ENCODE assay signal across 11 cellular contexts in the genomic region with DNA sequence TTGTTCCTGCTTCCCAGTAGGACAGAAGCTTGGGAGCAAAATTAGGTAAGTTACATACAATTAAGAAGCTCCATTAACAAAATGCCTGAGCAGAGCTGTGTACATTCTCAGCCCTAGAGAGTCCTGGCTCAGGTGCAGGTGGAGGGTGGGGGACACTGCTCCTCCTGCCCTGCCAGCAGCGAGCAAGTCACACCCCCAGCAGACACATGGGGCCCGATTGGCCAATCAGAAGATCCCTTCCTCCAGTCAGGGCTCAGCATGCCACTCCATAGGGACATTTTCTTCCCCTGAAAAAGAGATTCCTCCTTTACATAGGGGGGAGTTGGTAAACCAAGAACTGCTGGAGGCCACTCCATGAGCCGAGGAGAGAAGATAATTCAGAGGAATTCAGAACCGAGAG.
A peak's percentile ranks its signal among the peaks of the same experiment; 100 is the strongest.
DNase-seq lines count a peak whose midpoint lies in the region; ATAC-seq, FAIRE-seq and TF ChIP-seq lines count a peak whose summit lies in the region.
"Had no signal": no experiment of that assay in that cellular context is flagged by ENCODE, and none has a peak within 500 bp of the region (broad histone marks: within the 10 kb centered on the region; RNA-seq: fewer than 3 reads in every experiment).

No MANE protein-coding gene starts in this region.

- DNase-seq in activated naive CD8-positive, alpha-beta T cell treated with anti-CD3 and anti-CD28 coated beads, Interleukin-2, amount 10 ng/mL, durations not matched to agents 7 days and 5 days: peak; percentile 9
- no peak for DNase-seq in activated naive CD8-positive, alpha-beta T cell treated with anti-CD3 and anti-CD28 coated beads for 36 hours
- DNase-seq in NT2/D1 (ENCODE audit: low read depth, low spot score) (peak; percentile 15), left cardiac atrium (peak; percentile 17), urothelium cell line (ENCODE audit: low spot score) (peak; percentile 66), foreskin melanocyte (no peak), glomerular visceral epithelial cell (ENCODE audit: extremely low spot score) (no peak), omental fat pad (ENCODE audit: low spot score) (no peak)
- DNase-seq: stimulated activated naive CD8-positive, alpha-beta T cell treated with anti-CD3 and anti-CD28 coated beads, Interleukin-15, Interleukin-2, amounts not matched to agents 100 U/mL and 50 U/mL, for 24 hours had no signal

- no peaks in the 10 kb centered on the region for H3K4me1 Mint-ChIP-seq in activated naive CD8-positive, alpha-beta T cell treated with anti-CD3 and anti-CD28 coated beads, Interleukin-2, amount 10 ng/mL, durations not matched to agents 7 days and 5 days
- H3K4me1 Mint-ChIP-seq in activated naive CD8-positive, alpha-beta T cell treated with anti-CD3 and anti-CD28 coated beads for 36 hours: no peaks in the 10 kb centered on the region
- H3K4me1 Mint-ChIP-seq: B cell had no signal

- H3K4me1 ChIP-seq in NT2/D1 (ENCODE audit: insufficient read depth, insufficient read length): peaks cover 16% of the 10 kb centered on the region
- H3K4me1 ChIP-seq: Peyer's patch had no signal

- no peak overlapping the region for H3K27ac Mint-ChIP-seq in activated naive CD8-positive, alpha-beta T cell treated with anti-CD3 and anti-CD28 coated beads, Interleukin-2, amount 10 ng/mL, durations not matched to agents 7 days and 5 days
- no peak overlapping the region for H3K27ac Mint-ChIP-seq in activated naive CD8-positive, alpha-beta T cell treated with anti-CD3 and anti-CD28 coated beads for 36 hours
- H3K27ac Mint-ChIP-seq: B cell had no signal

- POLR2A ChIA-PET in activated naive CD8-positive, alpha-beta T cell treated with anti-CD3 and anti-CD28 coated beads, Interleukin-2, amount 10 ng/mL, durations not matched to agents 7 days and 5 days (lab: Charles Lee): no interaction called here

- no peaks in the 10 kb centered on the region for H3K36me3 Mint-ChIP-seq in activated naive CD8-positive, alpha-beta T cell treated with anti-CD3 and anti-CD28 coated beads, Interleukin-2, amount 10 ng/mL, durations not matched to agents 7 days and 5 days
- H3K36me3 Mint-ChIP-seq in activated naive CD8-positive, alpha-beta T cell treated with anti-CD3 and anti-CD28 coated beads for 36 hours: no peaks in the 10 kb centered on the region

- TF ChIP-seq CTCF in omental fat pad (IDR thresholded peaks at IDR 0.05): no peak

- intact Hi-C loops in left cardiac atrium (cut with DNase I): no loop called here

- H3K4me3 ChIP-seq in NT2/D1 (ENCODE audit: insufficient read length, low read depth): no peak overlapping the region
- H3K4me3 ChIP-seq: Peyer's patch had no signal

- peaks cover 2% of the 10 kb centered on the region for H3K9me3 Mint-ChIP-seq in activated naive CD8-positive, alpha-beta T cell treated with anti-CD3 and anti-CD28 coated beads, Interleukin-2, amount 10 ng/mL, durations not matched to agents 7 days and 5 days
- peaks cover 3% of the 10 kb centered on the region for H3K9me3 Mint-ChIP-seq in activated naive CD8-positive, alpha-beta T cell treated with anti-CD3 and anti-CD28 coated beads for 36 hours

- H3K27me3 ChIP-seq in NT2/D1 (ENCODE audit: insufficient read depth, insufficient read length): no peaks in the 10 kb centered on the region
- H3K27me3 ChIP-seq: Peyer's patch had no signal

- H3K9me3 ChIP-seq in NT2/D1 (ENCODE audit: insufficient read depth, low read length): peaks cover 13% of the 10 kb centered on the region; the same call in 1 of the 2 replicates
- H3K9me3 ChIP-seq: Peyer's patch had no signal

- no peak for ATAC-seq in activated naive CD8-positive, alpha-beta T cell treated with anti-CD3 and anti-CD28 coated beads, Interleukin-2, amount 10 ng/mL, durations not matched to agents 7 days and 5 days (ENCODE audit: low read depth)
- ATAC-seq in left cardiac atrium (peak in 1 of 2 donors; percentile 54), omental fat pad (ENCODE audit: low FRiP score) (no peak)
- ATAC-seq: stimulated activated naive CD8-positive, alpha-beta T cell treated with anti-CD3 and anti-CD28 coated beads, Interleukin-15, Interleukin-2, amounts not matched to agents 100 U/mL and 50 U/mL, for 24 hours had no signal

- no peaks in the 10 kb centered on the region for H3K27me3 Mint-ChIP-seq in activated naive CD8-positive, alpha-beta T cell treated with anti-CD3 and anti-CD28 coated beads, Interleukin-2, amount 10 ng/mL, durations not matched to agents 7 days and 5 days
- peaks cover 7% of the 10 kb centered on the region for H3K27me3 Mint-ChIP-seq in activated naive CD8-positive, alpha-beta T cell treated with anti-CD3 and anti-CD28 coated beads for 36 hours

- H3K36me3 ChIP-seq in NT2/D1 (ENCODE audit: insufficient read depth, insufficient read length, low read length): no peaks in the 10 kb centered on the region
- H3K36me3 ChIP-seq: Peyer's patch had no signal

- no peak overlapping the region for H3K4me3 Mint-ChIP-seq in activated naive CD8-positive, alpha-beta T cell treated with anti-CD3 and anti-CD28 coated beads, Interleukin-2, amount 10 ng/mL, durations not matched to agents 7 days and 5 days
- no peak overlapping the region for H3K4me3 Mint-ChIP-seq in activated naive CD8-positive, alpha-beta T cell treated with anti-CD3 and anti-CD28 coated beads for 36 hours
- H3K4me3 Mint-ChIP-seq: B cell had no signal

- H3K9ac ChIP-seq in NT2/D1 (ENCODE audit: insufficient read length, low read depth): no peak overlapping the region

- no peak for FAIRE-seq in urothelium cell line (lab: Jason Lieb, UNC)

Comparison
In these comparisons a context has a peak if more than half of its experiments do, and no peak if none do; other contexts are left out.
1. DNase-seq: peak in activated naive CD8-positive, alpha-beta T cell treated with anti-CD3 and anti-CD28 coated beads, Interleukin-2, amount 10 ng/mL, durations not matched to agents 7 days and 5 days (single experiment), NT2/D1 (single experiment), left cardiac atrium (single experiment) and urothelium cell line (single experiment); none in activated naive CD8-positive, alpha-beta T cell treated with anti-CD3 and anti-CD28 coated beads for 36 hours (single experiment), foreskin melanocyte (single experiment), glomerular visceral epithelial cell (single experiment) and omental fat pad (single experiment).